In the genomic region with DNA sequence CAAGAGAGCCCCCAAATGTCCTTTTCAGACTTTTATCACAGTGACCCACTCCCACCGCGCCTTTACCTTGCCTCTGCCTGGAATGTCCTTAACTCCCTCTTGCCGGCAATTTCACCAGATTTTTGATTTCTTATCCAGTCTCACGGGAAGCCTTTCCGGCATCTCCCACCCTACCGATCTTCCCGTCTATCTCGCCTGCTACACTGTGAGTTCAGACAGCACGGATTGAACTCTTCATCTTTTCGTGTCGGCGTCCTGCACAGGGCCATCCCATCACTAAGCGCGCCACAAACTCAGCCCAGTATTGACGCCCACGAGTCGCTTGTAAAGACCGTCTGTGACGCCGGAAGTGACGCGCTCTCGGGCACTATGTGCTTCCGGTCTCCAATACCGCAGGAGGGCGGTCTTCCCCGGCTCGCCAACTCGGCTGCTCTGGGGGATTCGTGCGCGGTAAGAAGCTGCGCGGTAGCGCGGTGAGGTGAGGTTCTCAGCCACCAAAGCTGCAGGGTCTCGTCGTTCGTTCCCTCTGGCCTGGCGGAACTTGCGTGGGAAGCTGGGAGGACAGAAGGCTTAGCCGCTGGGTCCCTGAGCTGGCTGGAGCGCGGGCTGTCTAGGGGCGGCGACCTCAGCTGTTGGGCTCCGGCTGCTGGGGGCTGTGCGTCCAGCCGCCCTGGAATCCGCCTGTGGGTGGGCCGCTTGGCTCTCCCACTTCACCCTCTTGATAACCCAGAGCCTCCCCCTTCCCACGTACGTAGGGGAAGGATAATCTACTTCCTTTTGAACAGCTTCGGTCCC, we compare ENCODE assay signal across 8 cellular contexts. TPM values are rescaled to one million over a fixed set of nuclear protein-coding genes. Genes with fewer than 3 reads are reported as not detected.
DNase-seq lines count a peak whose midpoint lies in the region; ATAC-seq and TF ChIP-seq lines count a peak whose summit lies in the region.

A gene with protein sequence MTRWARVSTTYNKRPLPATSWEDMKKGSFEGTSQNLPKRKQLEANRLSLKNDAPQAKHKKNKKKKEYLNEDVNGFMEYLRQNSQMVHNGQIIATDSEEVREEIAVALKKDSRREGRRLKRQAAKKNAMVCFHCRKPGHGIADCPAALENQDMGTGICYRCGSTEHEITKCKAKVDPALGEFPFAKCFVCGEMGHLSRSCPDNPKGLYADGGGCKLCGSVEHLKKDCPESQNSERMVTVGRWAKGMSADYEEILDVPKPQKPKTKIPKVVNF (plus strand): TSS at position 367 of the 795 bp plus-strand sequence. CDS start 3,171 bp downstream, outside the sequence.

- no peaks in the 10 kb centered on the region for H3K27me3 ChIP-seq in lower lobe of right lung (ENCODE audit: low read depth)

- H3K4me1 ChIP-seq in lower lobe of right lung = peaks cover 41% of the 10 kb centered on the region

- peaks cover 9% of the 10 kb centered on the region for H3K36me3 ChIP-seq in lower lobe of right lung

- peak within 1 kb of the TSS; percentile 89 for H3K4me3 ChIP-seq in lower lobe of right lung

- peak; percentile 89 for DNase-seq in COLO668 (lab: John Stamatoyannopoulos, UW; ENCODE audit: unreplicated experiment)
- DNase-seq in HPDE6-E6E7 (ENCODE audit: extremely low spot score) = peak; percentile 73
- peak; percentile 32 for DNase-seq in NK-92 (lab: John Stamatoyannopoulos, UW; ENCODE audit: unreplicated experiment)
- peak; percentile 80 to 88 for DNase-seq in activated CD8-positive, alpha-beta memory T cell treated with anti-CD3 and anti-CD28 coated beads for 1 hour (ENCODE audit: extremely low read depth in 1 of 2, low read depth in 1 of 2)
- DNase-seq in effector CD4-positive, alpha-beta T cell = peak; percentile 92
- DNase-seq in lower lobe of right lung = peak; percentile 96
- DNase-seq in stimulated activated CD4-positive, alpha-beta T cell treated with anti-CD3 and anti-CD28 coated beads, TNF-alpha, amount 100 ng/mL, for 24 hours (ENCODE audit: low read depth in 3 of 3) = peak; percentile 87 to 92 (median 90)

- peak; percentile 31 for TF ChIP-seq CTCF in lower lobe of right lung (IDR thresholded peaks at IDR 0.05)

- ATAC-seq in GM19463 (IDR thresholded peaks at IDR 0.05; ENCODE audit: unreplicated experiment) (peak; percentile 96), lower lobe of right lung (peak; percentile 98)

- intact Hi-C loops in lower lobe of right lung (cut with DNase I) = no loop called here

- peak within 1 kb of the TSS; percentile 94 for H3K27ac ChIP-seq in lower lobe of right lung

- H3K9me3 ChIP-seq in lower lobe of right lung = no peaks in the 10 kb centered on the region

RNA-seq across cellular contexts. Expression of the gene that starts here (rescaled TPM):
- total RNA-seq in lower lobe of right lung = 21.7 TPM

Comparison
In these comparisons a context has a peak if more than half of its experiments do, and no peak if none do; other contexts are left out.
1. Peak in every context shown above with its lines: DNase-seq, ATAC-seq, H3K4me3 ChIP-seq and H3K27ac ChIP-seq.
2. DNase-seq: peak in every context shown above with its lines; median percentile 96 in lower lobe of right lung; 92 in effector CD4-positive, alpha-beta T cell; 90 in stimulated activated CD4-positive, alpha-beta T cell treated with anti-CD3 and anti-CD28 coated beads, TNF-alpha, amount 100 ng/mL, for 24 hours; 89 in COLO668; 84 in activated CD8-positive, alpha-beta memory T cell treated with anti-CD3 and anti-CD28 coated beads for 1 hour; 73 in HPDE6-E6E7; 32 in NK-92.